Comparison of ENCODE assay signal across 9 cellular contexts in genomic region chr9:121744687-121745395, GRCh38.
DNase-seq lines count a peak whose midpoint lies in the region; ATAC-seq and TF ChIP-seq lines count a peak whose summit lies in the region.
"Had no signal": no experiment of that assay in that cellular context is flagged by ENCODE, and none has a peak within 500 bp of the region (broad histone marks: within the 10 kb centered on the region; RNA-seq: fewer than 3 reads in every experiment).

No MANE protein-coding gene starts in this region.

- H3K27ac Mint-ChIP-seq in activated CD8-positive, alpha-beta T cell treated with anti-CD3 and anti-CD28 coated beads, Interleukin-2, amount 10 ng/mL, durations not matched to agents 7 days and 5 days: no peak overlapping the region

- H3K4me3 ChIP-seq in HEK293 (ENCODE audit: low read depth, low read length) (no peak overlapping the region), kidney epithelial cell (ENCODE audit: low read depth, low read length) (no peak overlapping the region), smooth muscle cell (no peak overlapping the region)

- H3K27ac ChIP-seq in HEK293 (ENCODE audit: extremely low read depth, low read depth, low read length): no peak overlapping the region
- H3K27ac ChIP-seq in smooth muscle cell (ENCODE audit: low read depth): peak overlapping the region; percentile 77

- H3K9me3 Mint-ChIP-seq in activated CD8-positive, alpha-beta T cell treated with anti-CD3 and anti-CD28 coated beads, Interleukin-2, amount 10 ng/mL, durations not matched to agents 7 days and 5 days (ENCODE audit: insufficient read depth): no peaks in the 10 kb centered on the region

- no peaks in the 10 kb centered on the region for H3F3A ChIP-seq in smooth muscle cell (ENCODE audit: low read depth)

- peak overlapping the region; percentile 77 for H3K4me2 ChIP-seq in smooth muscle cell

- H3K9me3 ChIP-seq in HEK293 (ENCODE audit: control insufficient read depth, insufficient read depth, low read depth, low read length): no peaks in the 10 kb centered on the region
- H3K9me3 ChIP-seq in smooth muscle cell (replicated peaks; ENCODE audit: low read depth): no peaks in the 10 kb centered on the region

- no peak for TF ChIP-seq CTCF in HEK293 (tag by site-specific recombination; IDR thresholded peaks at IDR 0.05)
- no peak for TF ChIP-seq CTCF in kidney epithelial cell (IDR thresholded peaks at IDR 0.05; ENCODE audit: insufficient read depth, low read length, poor library complexity, severe bottlenecking)
- TF ChIP-seq CTCF in smooth muscle cell (IDR thresholded peaks at IDR 0.05; ENCODE audit: borderline replicate concordance, insufficient read depth, poor library complexity, severe bottlenecking): no peak

- CTCF ChIA-PET in HEK293 (lab: Yijun Ruan, JAX): interaction anchor here (0.7 to 1.8 kb wide), 3 partner anchors 10 to 747 kb away, joined by 3 to 6 read pairs (median 3); no protein-coding TSS in a partner anchor
- CTCF ChIA-PET in activated CD8-positive, alpha-beta T cell treated with anti-CD3 and anti-CD28 coated beads, Interleukin-2, amount 10 ng/mL, durations not matched to agents 7 days and 5 days (lab: Charles Lee): interaction anchor here (0.5 to 2.4 kb wide), 9 partner anchors 10 to 316 kb away, joined by 3 to 13 read pairs (median 4); no protein-coding TSS in a partner anchor

- peaks cover 27% of the 10 kb centered on the region for H3K4me1 Mint-ChIP-seq in activated CD8-positive, alpha-beta T cell treated with anti-CD3 and anti-CD28 coated beads, Interleukin-2, amount 10 ng/mL, durations not matched to agents 7 days and 5 days (ENCODE audit: low read depth)

- peaks cover 97% of the 10 kb centered on the region for H4K20me1 ChIP-seq in smooth muscle cell (ENCODE audit: low read depth)

- peak; percentile 17 for ATAC-seq in activated CD8-positive, alpha-beta T cell treated with anti-CD3 and anti-CD28 coated beads, Interleukin-2, amount 10 ng/mL, durations not matched to agents 7 days and 5 days
- ATAC-seq in HG03139 (IDR thresholded peaks at IDR 0.05; ENCODE audit: unreplicated experiment): no peak
- ATAC-seq in HG02798 (IDR thresholded peaks at IDR 0.05; ENCODE audit: poor library complexity, unreplicated experiment): no peak

- peaks cover 35% of the 10 kb centered on the region for H3K79me2 ChIP-seq in smooth muscle cell (ENCODE audit: low read depth)

- WGBS in smooth muscle cell (ENCODE audit: low lambda C conversion rate): 49% methylated on average over 11 of the region's 11 CpGs

- POLR2A ChIA-PET in HEK293 (lab: Yijun Ruan, JAX): no interaction called here
- POLR2A ChIA-PET in activated CD8-positive, alpha-beta T cell treated with anti-CD3 and anti-CD28 coated beads, Interleukin-2, amount 10 ng/mL, durations not matched to agents 7 days and 5 days (lab: Charles Lee): no interaction called here

- H3K27me3 Mint-ChIP-seq in activated CD8-positive, alpha-beta T cell treated with anti-CD3 and anti-CD28 coated beads, Interleukin-2, amount 10 ng/mL, durations not matched to agents 7 days and 5 days (ENCODE audit: low read depth): peaks cover 4% of the 10 kb centered on the region

- peaks cover 0 to 6% of the 10 kb centered on the region in 2 experiments; a peak in 1 of 3 replicates for H3K36me3 ChIP-seq in HEK293 (ENCODE audit: control insufficient read depth in 2 of 2, insufficient read depth in 1 of 2, low read length in 2 of 2)
- no peaks in the 10 kb centered on the region for H3K36me3 ChIP-seq in kidney epithelial cell (ENCODE audit: control insufficient read depth, insufficient read depth, low read length)
- H3K36me3 ChIP-seq in smooth muscle cell (ENCODE audit: low read depth): no peaks in the 10 kb centered on the region

- H3K9ac ChIP-seq in smooth muscle cell (ENCODE audit: low read depth): peak overlapping the region; percentile 51

- DNase-seq in activated CD8-positive, alpha-beta T cell treated with anti-CD3 and anti-CD28 coated beads, Interleukin-2, amount 10 ng/mL, durations not matched to agents 7 days and 5 days: no peak
- DNase-seq in kidney epithelial cell (ENCODE audit: low read depth) (peak; percentile 42), smooth muscle cell (lab: John Stamatoyannopoulos, UW; ENCODE audit: unreplicated experiment) (no peak), DMS53 (lab: John Stamatoyannopoulos, UW) (no peak)
- no peak for DNase-seq in stimulated activated CD8-positive, alpha-beta memory T cell treated with anti-CD3 and anti-CD28 coated beads, Interleukin-4, amount 100 ng/mL, for 48 hours
- DNase-seq: KG1 had no signal

- no peaks in the 10 kb centered on the region for H3K36me3 Mint-ChIP-seq in activated CD8-positive, alpha-beta T cell treated with anti-CD3 and anti-CD28 coated beads, Interleukin-2, amount 10 ng/mL, durations not matched to agents 7 days and 5 days (ENCODE audit: low read depth)

- H2AFZ ChIP-seq in smooth muscle cell (ENCODE audit: low read depth): no peak overlapping the region

- H3K27me3 ChIP-seq in kidney epithelial cell (ENCODE audit: control insufficient read depth, insufficient read depth, low read length) (no peaks in the 10 kb centered on the region), smooth muscle cell (ENCODE audit: low read depth) (no peaks in the 10 kb centered on the region)

- H3K4me1 ChIP-seq in HEK293 (ENCODE audit: control insufficient read depth, insufficient read depth, low read length): peaks cover 6% of the 10 kb centered on the region
- peaks cover 27% of the 10 kb centered on the region for H3K4me1 ChIP-seq in smooth muscle cell (ENCODE audit: low read depth)

- H3K4me3 Mint-ChIP-seq in activated CD8-positive, alpha-beta T cell treated with anti-CD3 and anti-CD28 coated beads, Interleukin-2, amount 10 ng/mL, durations not matched to agents 7 days and 5 days: no peak overlapping the region

TF ChIP-seq in HEK293, 187 proteins besides CTCF, POLR2A, EP300 and RAD21:
- no peak for TF ChIP-seq ZBTB1 (tag by site-specific recombination; IDR thresholded peaks at IDR 0.05)
- TF ChIP-seq ZIC2 (tag by site-specific recombination; IDR thresholded peaks at IDR 0.05): peak; percentile 55
- 0 out of 2 replicates have a peak, but pooled peaks have one; percentile 13 for TF ChIP-seq TRIM28 (IDR thresholded peaks at IDR 0.05; ENCODE audit: borderline replicate concordance, low read length)
- no peak for TF ChIP-seq ZNF19 (tag by site-specific recombination; IDR thresholded peaks at IDR 0.05; ENCODE audit: low read depth)
- peak; percentile 87 for TF ChIP-seq EGR2 (tag by site-specific recombination; IDR thresholded peaks at IDR 0.05; ENCODE audit: low read depth)
- no peak for TF ChIP-seq ZNF521 (tag by site-specific recombination; IDR thresholded peaks at IDR 0.05)
- TF ChIP-seq SCRT2 (tag by site-specific recombination; IDR thresholded peaks at IDR 0.05): peak; percentile 61
- no peak for TF ChIP-seq ZFP37 (tag by site-specific recombination; IDR thresholded peaks at IDR 0.05)
- no peak for TF ChIP-seq ZNF2 (tag by site-specific recombination; IDR thresholded peaks at IDR 0.05)
- no peak for TF ChIP-seq ZNF768 (tag by site-specific recombination; IDR thresholded peaks at IDR 0.05)
- TF ChIP-seq ZFHX2 (tag by site-specific recombination; conservative IDR thresholded peaks at IDR 0.05): peak; percentile 76
- peak; percentile 57; the same call in 1 of the 2 replicates for TF ChIP-seq SCRT1 (tag by site-specific recombination; IDR thresholded peaks at IDR 0.05; ENCODE audit: borderline replicate concordance)
- no peak for TF ChIP-seq HOXD13 (CRISPR knock-in tag; IDR thresholded peaks at IDR 0.05; ENCODE audit: borderline replicate concordance)
TF ChIP-seq in HEK293: peak in this region for 6.
